8 cellular contexts compared by ENCODE assay signal in the genomic region with DNA sequence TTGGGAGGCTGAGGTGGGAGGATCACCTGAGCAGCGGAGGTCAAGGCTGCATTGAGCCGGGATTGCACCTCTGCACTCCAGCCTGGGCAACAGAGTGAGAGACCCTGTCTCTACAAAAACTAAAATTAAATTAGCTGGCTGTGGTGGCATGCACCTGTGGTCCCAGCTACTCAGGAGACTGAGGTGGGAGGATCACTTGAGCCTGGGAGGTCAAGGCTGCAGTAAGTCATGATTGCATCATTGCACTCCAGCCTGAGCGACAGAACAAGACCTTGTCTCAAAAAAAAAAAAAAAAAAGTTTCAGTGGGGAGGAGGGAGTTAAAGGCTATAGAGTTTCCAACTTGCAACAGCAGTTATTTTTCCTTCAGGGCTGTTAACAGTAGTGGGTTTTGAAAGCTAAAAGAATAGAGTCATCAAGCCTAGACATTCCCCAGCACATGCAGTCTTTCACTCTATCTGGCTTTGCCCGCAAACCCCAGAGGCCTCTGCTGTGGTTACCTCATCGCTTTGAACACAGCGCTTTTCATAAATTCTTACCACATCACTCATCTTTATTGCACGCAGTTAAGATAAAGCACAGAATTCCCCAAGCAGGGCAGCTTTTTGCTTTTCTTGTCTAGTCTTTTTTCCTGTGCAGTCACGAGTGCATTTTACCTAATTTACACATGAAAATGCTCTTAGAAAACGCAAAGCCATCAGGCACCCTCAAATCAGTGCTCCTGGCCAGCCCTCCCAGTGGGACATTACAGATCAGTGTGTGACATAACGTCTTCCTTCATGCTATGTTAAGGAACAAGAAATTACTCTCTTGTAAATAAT. TPM values are rescaled to one million over a fixed set of nuclear protein-coding genes. Genes with fewer than 3 reads are reported as not detected.
DNase-seq lines count a peak whose midpoint lies in the region; ATAC-seq, FAIRE-seq and TF ChIP-seq lines count a peak whose summit lies in the region.

No MANE protein-coding gene starts in this region.

- DNase-seq in 8988T (peak; percentile 55), GM19240 (ENCODE audit: insufficient read length, low spot score) (peak; percentile 26), T1000 (lab: John Stamatoyannopoulos, UW) (peak; percentile 80), K562 (ENCODE audit: extremely low read depth in 1 of 4, low spot score in 3 of 4) (peak in 1 of 4 experiments; percentile 18), mesothelial cell of epicardium (ENCODE audit: low spot score in 2 of 2, unreplicated experiment in 2 of 2) (peak; percentile 56 to 70)
- peak; percentile 67 for DNase-seq in stimulated activated CD8-positive, alpha-beta memory T cell treated with anti-CD3 and anti-CD28 coated beads, Interleukin-7, amount 100 ng/mL, for 24 hours (ENCODE audit: low read depth)

- H3K9me3 ChIP-seq in K562 (replicated peaks; ENCODE audit: control insufficient read depth, insufficient read depth, low read depth, low read length) = no peaks in the 10 kb centered on the region

- H3K36me3 ChIP-seq in K562 (ENCODE audit: control insufficient read depth, insufficient read depth, low read length) = no peaks in the 10 kb centered on the region

- peak overlapping the region; percentile 44 for H3K4me3 Mint-ChIP-seq in mesothelial cell of epicardium

- WGBS in K562 (ENCODE audit: insufficient coverage, low coverage, missing lambda C conversion rate) = 3% methylated on average over 10 of the region's 10 CpGs

- no peak for FAIRE-seq in K562 (lab: Jason Lieb, UNC)

- peak; percentile 56 for ATAC-seq in HG03469 (IDR thresholded peaks at IDR 0.05; ENCODE audit: unreplicated experiment)
- peak; percentile 83 for ATAC-seq in K562
- no peak for ATAC-seq in HG03025 (IDR thresholded peaks at IDR 0.05; ENCODE audit: low FRiP score, unreplicated experiment)

- H3K4me1 ChIP-seq in K562 (replicated peaks in 1 of 2; ENCODE audit: control insufficient read depth in 2 of 2, insufficient read depth in 2 of 2, low read length in 2 of 2) = peaks cover 0 to 4% of the 10 kb centered on the region in 2 experiments; a peak in 1 of 5 replicates

- peaks cover 27 to 33% of the 10 kb centered on the region in 2 experiments; a peak in 4 of 5 replicates for H3K27me3 ChIP-seq in K562 (ENCODE audit: control insufficient read depth in 2 of 2, insufficient read depth in 2 of 2, low read length in 2 of 2)

- no TSS peak for BruUV-seq in K562 (replicated peaks; lab: Mats Ljungman, UMichigan)

- no peak overlapping the region for H3K4me2 ChIP-seq in K562 (ENCODE audit: insufficient read depth, low read length)

- H4K20me1 ChIP-seq in K562 (replicated peaks; ENCODE audit: control insufficient read depth, insufficient read depth, low read length) = peaks cover 4% of the 10 kb centered on the region; the same call in 1 of the 2 replicates

- TF ChIP-seq EP300 in K562 (IDR thresholded peaks at IDR 0.05; ENCODE audit: low read length) = no peak

- H3K9me1 ChIP-seq in K562 (ENCODE audit: control insufficient read depth, insufficient read depth, low read length) = no peaks in the 10 kb centered on the region

- in situ Hi-C loops in K562 (cut with MboI) = no loop called here

- H3K9me3 Mint-ChIP-seq in mesothelial cell of epicardium = no peaks in the 10 kb centered on the region

- H3K27me3 Mint-ChIP-seq in mesothelial cell of epicardium (ENCODE audit: low read depth) = peaks cover 2% of the 10 kb centered on the region

- no peak overlapping the region for H3K27ac ChIP-seq in K562 (ENCODE audit: extremely low read depth, low read depth, low read length)

- no peak overlapping the region for H2AFZ ChIP-seq in K562 (ENCODE audit: low read depth, low read length)

- TF ChIP-seq CTCF in K562 (IDR thresholded peaks at IDR 0.05 in 2 of 3, conservative IDR thresholded peaks at IDR 0.05 in 1 of 3; ENCODE audit: insufficient read depth in 2 of 3, low read depth in 1 of 3, low read length in 3 of 3) = no peak
- no peak for TF ChIP-seq CTCF in mesothelial cell of epicardium (IDR thresholded peaks at IDR 0.05; ENCODE audit: unreplicated experiment)

- POLR2A ChIA-PET in K562 (lab: Yijun Ruan, JAX) = interaction anchor here (0.6 kb wide), 1 partner anchor 182 kb away, joined by 3 read pairs; no protein-coding TSS in a partner anchor

- H3K79me2 ChIP-seq in K562 (ENCODE audit: control insufficient read depth, insufficient read depth, low read length) = no peaks in the 10 kb centered on the region

- H3K36me3 Mint-ChIP-seq in mesothelial cell of epicardium = peaks cover 2% of the 10 kb centered on the region

- H3K4me3 ChIP-seq in K562 = no peak overlapping the region

- TF ChIP-seq RAD21 in K562 (CRISPR knock-in tag; conservative IDR thresholded peaks at IDR 0.05 in 1 of 2, IDR thresholded peaks at IDR 0.05 in 1 of 2) = no peak

- intact Hi-C loops in K562 (cut with micrococcal nuclease) = no loop called here

- H3K9ac ChIP-seq in K562 (ENCODE audit: insufficient read depth in 1 of 2, low read depth in 2 of 2, low read length in 2 of 2) = no peak overlapping the region

- H3K27ac Mint-ChIP-seq in mesothelial cell of epicardium = peak overlapping the region; percentile 98

- CTCF ChIA-PET in K562 (lab: Yijun Ruan, JAX; ENCODE audit: low intra/inter-chr PET ratio) = interaction anchor here (0.7 kb wide), 1 partner anchor 539 kb away, joined by 5 read pairs; no protein-coding TSS in a partner anchor

- peaks cover 71% of the 10 kb centered on the region for H3K4me1 Mint-ChIP-seq in mesothelial cell of epicardium

- TF ChIP-seq POLR2A in K562 (conservative IDR thresholded peaks at IDR 0.05) = no peak

TF ChIP-seq in K562, 482 proteins besides CTCF, POLR2A, EP300 and RAD21 (continues in another document):
- TF ChIP-seq ZBTB2 (IDR thresholded peaks at IDR 0.05) = no peak

RNA-seq across cellular contexts. Expression of gene SLC2A8, which starts 8.7 kb away (rescaled TPM):
- total RNA-seq in K562 (2011; cell fraction: chromatin; rRNA removed; ENCODE audit: low replicate concordance) = 9.0 and 31.6 TPM in 2 replicates
- 24.8 and 24.9 TPM in 2 replicates for total RNA-seq in K562 (2011; cell fraction: nucleolus; rRNA removed)
- total RNA-seq in K562 (2011; cell fraction: nucleoplasm; rRNA removed) = 12.1 and 16.1 TPM in 2 replicates
- total RNA-seq in K562 (2014; rRNA removed) (9.7 and 12.6 TPM in 2 replicates), K562 (2014; rRNA removed; fragmentation: Illumina TruSeq; extraction: Trizol) (1.6 and 2.4 TPM in 2 replicates), K562 (2015; rRNA removed; fragmentation: Illumina TruSeq; extraction: Trizol) (5.2 and 6.7 TPM in 2 replicates), K562 (2021) (10.3 and 12.9 TPM in 2 replicates), mesothelial cell of epicardium (30.9 to 36.0 TPM (median 32.7 TPM) in 3 replicates)
- polyA plus RNA-seq in K562 (2011; rRNA removed) (5.4 and 8.1 TPM in 2 replicates), K562 (2014; fragmentation: Illumina TruSeq; extraction: Trizol) (3.6 and 6.2 TPM in 2 replicates), K562 (2014; fragmentation: Nextera tagmentation; extraction: Ambion mirVana) (1 to 10 TPM in 1 of 2 experiments, under 1 TPM in 1; 0.13 to 1.1 TPM), K562 (2014; rRNA removed) (9.9 and 10.4 TPM in 2 replicates)
- polyA plus RNA-seq in K562 (2011; cell fraction: cytosol; rRNA removed) = 7.3 and 17.7 TPM in 2 replicates
- polyA plus RNA-seq in K562 (2011; cell fraction: nucleus; rRNA removed) = 22.0 and 29.9 TPM in 2 replicates
- polyA plus RNA-seq in K562 (2012) = 6.4 and 7.8 TPM in 2 replicates
- 2.7 and 2.9 TPM in 2 replicates for polyA minus RNA-seq in K562 (2011; rRNA and poly(A)+ RNA removed)
- 6.7 and 7.1 TPM in 2 replicates for polyA minus RNA-seq in K562 (2011; cell fraction: cytosol; rRNA and poly(A)+ RNA removed)
- polyA minus RNA-seq in K562 (2011; cell fraction: nucleus; rRNA and poly(A)+ RNA removed) = 8.3 and 8.9 TPM in 2 replicates

RNA-seq across cellular contexts. Expression of gene ZNF79, which starts 35.9 kb away (rescaled TPM):
- total RNA-seq in K562 (2011; cell fraction: chromatin; rRNA removed; ENCODE audit: low replicate concordance) = 23.5 and 37.2 TPM in 2 replicates
- total RNA-seq in K562 (2011; cell fraction: nucleolus; rRNA removed) = 21.8 and 28.7 TPM in 2 replicates
- total RNA-seq in K562 (2011; cell fraction: nucleoplasm; rRNA removed) = 13.2 and 19.8 TPM in 2 replicates
- total RNA-seq in K562 (2014; rRNA removed) (6.0 and 6.6 TPM in 2 replicates), K562 (2014; rRNA removed; fragmentation: Illumina TruSeq; extraction: Trizol) (5.3 and 5.6 TPM in 2 replicates), K562 (2015; rRNA removed; fragmentation: Illumina TruSeq; extraction: Trizol) (6.3 and 7.0 TPM in 2 replicates), K562 (2021) (6.3 and 6.4 TPM in 2 replicates), mesothelial cell of epicardium (11.0 to 12.1 TPM (median 11.6 TPM) in 3 replicates)
- polyA plus RNA-seq in K562 (2011; rRNA removed) (2.7 and 3.4 TPM in 2 replicates), K562 (2014; fragmentation: Illumina TruSeq; extraction: Trizol) (4.1 and 4.3 TPM in 2 replicates), K562 (2014; fragmentation: Nextera tagmentation; extraction: Ambion mirVana) (under 1 TPM; 0.62 to 0.70 TPM), K562 (2014; rRNA removed) (3.7 and 5.1 TPM in 2 replicates)
- 2.5 and 2.8 TPM in 2 replicates for polyA plus RNA-seq in K562 (2011; cell fraction: cytosol; rRNA removed)
- polyA plus RNA-seq in K562 (2011; cell fraction: nucleus; rRNA removed) = 3.9 and 4.7 TPM in 2 replicates
- 3.0 and 3.1 TPM in 2 replicates for polyA plus RNA-seq in K562 (2012)
- 13.0 and 14.1 TPM in 2 replicates for polyA minus RNA-seq in K562 (2011; rRNA and poly(A)+ RNA removed)
- polyA minus RNA-seq in K562 (2011; cell fraction: cytosol; rRNA and poly(A)+ RNA removed) = 5.1 and 5.7 TPM in 2 replicates
- 9.2 and 10.7 TPM in 2 replicates for polyA minus RNA-seq in K562 (2011; cell fraction: nucleus; rRNA and poly(A)+ RNA removed)
